In genomic region chr3:150275946-150276345, GRCh38 we compare ENCODE assay signal across 19 cellular contexts.
DNase-seq lines count a peak whose midpoint lies in the region; ATAC-seq and TF ChIP-seq lines count a peak whose summit lies in the region.
"Had no signal": no experiment of that assay in that cellular context is flagged by ENCODE, and none has a peak within 500 bp of the region (broad histone marks: within the 10 kb centered on the region; RNA-seq: fewer than 3 reads in every experiment).

No MANE protein-coding gene starts in this region.

- BruUV-seq in PC-3 (replicated peaks; lab: Mats Ljungman, UMichigan), result no TSS peak

- H2AFZ ChIP-seq in PC-3 (ENCODE audit: low read length), result 0 out of 2 replicates have a peak overlapping the region, but pooled peaks have one; percentile 6
- no peak overlapping the region for H2AFZ ChIP-seq in osteoblast (ENCODE audit: low read length)

- H3K9me2 ChIP-seq in PC-3 (replicated peaks; ENCODE audit: low read length), result no peaks in the 10 kb centered on the region

- H3K27ac Mint-ChIP-seq in activated T-helper 1 cell treated with anti-CD3 and anti-CD28 coated beads, Interleukin-12 subunit alpha, Interleukin-12 subunit beta, Interleukin-2, Interleukin-4 antibody, amounts not matched to agents 30 ng/mL and 10 ng/mL and 1 ng/mL, durations not matched to agents 14 hours and 24 hours and 36 hours, result no peak overlapping the region
- H3K27ac Mint-ChIP-seq: CD14-positive monocyte had no signal

- H3K9me3 ChIP-seq in PC-3 (ENCODE audit: low read length), result no peaks in the 10 kb centered on the region
- H3K9me3 ChIP-seq in osteoblast (ENCODE audit: low read depth, low read length), result no peaks in the 10 kb centered on the region

- TF ChIP-seq CTCF in PC-3 (conservative IDR thresholded peaks at IDR 0.05; ENCODE audit: low read depth, low read length) (no peak), choroid plexus epithelial cell (conservative IDR thresholded peaks at IDR 0.05; ENCODE audit: low read depth, low read length) (no peak), osteoblast (IDR thresholded peaks at IDR 0.05; ENCODE audit: extremely low read depth, low read depth, low read length) (no peak)

- H3K4me3 Mint-ChIP-seq in activated T-helper 1 cell treated with anti-CD3 and anti-CD28 coated beads, Interleukin-12 subunit alpha, Interleukin-12 subunit beta, Interleukin-2, Interleukin-4 antibody, amounts not matched to agents 30 ng/mL and 10 ng/mL and 1 ng/mL, durations not matched to agents 14 hours and 24 hours and 36 hours, result no peak overlapping the region
- H3K4me3 Mint-ChIP-seq: CD14-positive monocyte had no signal

- H3K36me3 Mint-ChIP-seq in activated T-helper 1 cell treated with anti-CD3 and anti-CD28 coated beads, Interleukin-12 subunit alpha, Interleukin-12 subunit beta, Interleukin-2, Interleukin-4 antibody, amounts not matched to agents 30 ng/mL and 10 ng/mL and 1 ng/mL, durations not matched to agents 14 hours and 24 hours and 36 hours (ENCODE audit: low read depth), result no peaks in the 10 kb centered on the region
- H3K36me3 Mint-ChIP-seq: CD14-positive monocyte had no signal

- H3K4me1 ChIP-seq in PC-3 (ENCODE audit: insufficient read depth, low read length), result no peaks in the 10 kb centered on the region
- H3K4me1 ChIP-seq in osteoblast (ENCODE audit: insufficient read depth, low read length), result peaks cover 10% of the 10 kb centered on the region

- H3K27ac ChIP-seq in PC-3 (ENCODE audit: low read length) (no peak overlapping the region), osteoblast (ENCODE audit: low read depth, low read length) (no peak overlapping the region)
- H3K27ac ChIP-seq: KMS-11 had no signal

- CTCF ChIA-PET in PC-3 (lab: Charles Lee), result no interaction called here

- DNase-seq in ELR (ENCODE audit: low read depth) (peak; percentile 30), PC-3 (no peak), choroid plexus epithelial cell (ENCODE audit: low read depth) (peak; percentile 49), osteoblast (ENCODE audit: insufficient read length, low spot score, missing footprints) (no peak), NCI-H446 (lab: John Stamatoyannopoulos, UW) (no peak), NCI-H1105 (lab: John Stamatoyannopoulos, UW) (no peak)
- no peak for DNase-seq in activated CD4-positive, alpha-beta T cell treated with anti-CD3 and anti-CD28 coated beads for 4 hours
- no peak for DNase-seq in activated T-helper 1 cell treated with anti-CD3 and anti-CD28 coated beads, Interleukin-12 subunit alpha, Interleukin-12 subunit beta, Interleukin-2, Interleukin-4 antibody, amounts not matched to agents 30 ng/mL and 10 ng/mL and 1 ng/mL, durations not matched to agents 14 hours and 24 hours and 36 hours (ENCODE audit: low spot score)
- DNase-seq: AML-193, DMS 273 treated with DMSO at 0.1 percent for 48 hours, H7, NCI-H1436 treated with DMSO at 0.1 percent for 48 hours, NCI-H2029 treated with DMSO at 0.1 percent for 48 hours, NCI-H2171 treated with DMSO at 0.1 percent for 48 hours, NCI-H510A, NCI-H82, Right ventricle myocardium superior had no signal

- no peaks in the 10 kb centered on the region for H3K36me3 ChIP-seq in PC-3 (ENCODE audit: low read depth, low read length)
- H3K36me3 ChIP-seq in osteoblast (ENCODE audit: insufficient read depth, low read length), result no peaks in the 10 kb centered on the region

- peaks cover 17% of the 10 kb centered on the region for H3K27me3 Mint-ChIP-seq in activated T-helper 1 cell treated with anti-CD3 and anti-CD28 coated beads, Interleukin-12 subunit alpha, Interleukin-12 subunit beta, Interleukin-2, Interleukin-4 antibody, amounts not matched to agents 30 ng/mL and 10 ng/mL and 1 ng/mL, durations not matched to agents 14 hours and 24 hours and 36 hours (ENCODE audit: insufficient read depth)

- H3K27me3 ChIP-seq in PC-3 (ENCODE audit: low read length) (no peaks in the 10 kb centered on the region), osteoblast (ENCODE audit: insufficient read depth, low read length) (no peaks in the 10 kb centered on the region)

- H3K79me2 ChIP-seq in PC-3 (ENCODE audit: low read length) (no peaks in the 10 kb centered on the region), osteoblast (ENCODE audit: insufficient read depth, low read length) (no peaks in the 10 kb centered on the region)

- H3K4me1 Mint-ChIP-seq in activated T-helper 1 cell treated with anti-CD3 and anti-CD28 coated beads, Interleukin-12 subunit alpha, Interleukin-12 subunit beta, Interleukin-2, Interleukin-4 antibody, amounts not matched to agents 30 ng/mL and 10 ng/mL and 1 ng/mL, durations not matched to agents 14 hours and 24 hours and 36 hours (ENCODE audit: low read depth), result no peaks in the 10 kb centered on the region

- no peaks in the 10 kb centered on the region for H3F3A ChIP-seq in PC-3 (ENCODE audit: low read length, unreplicated experiment)

- no peaks in the 10 kb centered on the region for H3K9me3 Mint-ChIP-seq in activated T-helper 1 cell treated with anti-CD3 and anti-CD28 coated beads, Interleukin-12 subunit alpha, Interleukin-12 subunit beta, Interleukin-2, Interleukin-4 antibody, amounts not matched to agents 30 ng/mL and 10 ng/mL and 1 ng/mL, durations not matched to agents 14 hours and 24 hours and 36 hours

- no peak overlapping the region for H3K4me2 ChIP-seq in PC-3 (ENCODE audit: low read length)
- H3K4me2 ChIP-seq in osteoblast (ENCODE audit: insufficient read depth, low read length), result peak overlapping the region; percentile 38
- H3K4me2 ChIP-seq: KMS-11 had no signal

- H4K20me1 ChIP-seq in PC-3 (ENCODE audit: low read length) (no peaks in the 10 kb centered on the region), osteoblast (ENCODE audit: insufficient read depth, low read length) (no peaks in the 10 kb centered on the region)

- no peak overlapping the region for H3K9ac ChIP-seq in PC-3 (ENCODE audit: low read length)
- H3K9ac ChIP-seq: KMS-11 had no signal

- POLR2A ChIA-PET in PC-3 (lab: Charles Lee; ENCODE audit: unreplicated experiment), result interaction anchor here (0.6 kb wide), 1 partner anchor 34 kb away, joined by 3 read pairs; no protein-coding TSS in a partner anchor

- ATAC-seq in PC-3, result no peak

- intact Hi-C loops in PC-3 (cut with micrococcal nuclease), result no loop called here
- intact Hi-C loops in activated T-helper 1 cell treated with anti-CD3 and anti-CD28 coated beads, Interleukin-12 subunit alpha, Interleukin-12 subunit beta, Interleukin-2, Interleukin-4 antibody, amounts not matched to agents 30 ng/mL and 10 ng/mL and 1 ng/mL, durations not matched to agents 14 hours and 24 hours and 36 hours (cut with micrococcal nuclease), result no loop called here

- H3K4me3 ChIP-seq in PC-3 (ENCODE audit: low read length) (no peak overlapping the region), choroid plexus epithelial cell (ENCODE audit: low read depth, low read length) (no peak overlapping the region), osteoblast (ENCODE audit: insufficient read depth, low read length) (no peak overlapping the region)

Comparison
In these comparisons a context has a peak if more than half of its experiments do, and no peak if none do; other contexts are left out.
1. DNase-seq: peak in ELR (single experiment) and choroid plexus epithelial cell (single experiment); none in PC-3 (single experiment), osteoblast (single experiment), NCI-H446 (0 of 2), NCI-H1105 (single experiment), activated CD4-positive, alpha-beta T cell treated with anti-CD3 and anti-CD28 coated beads for 4 hours (0 of 2) and activated T-helper 1 cell treated with anti-CD3 and anti-CD28 coated beads, Interleukin-12 subunit alpha, Interleukin-12 subunit beta, Interleukin-2, Interleukin-4 antibody, amounts not matched to agents 30 ng/mL and 10 ng/mL and 1 ng/mL, durations not matched to agents 14 hours and 24 hours and 36 hours (single experiment).